11 cellular contexts compared by ENCODE assay signal in genomic region chr5:95712347-95712958, GRCh38. TPM values are rescaled to one million over a fixed set of nuclear protein-coding genes. Genes with fewer than 3 reads are reported as not detected.
DNase-seq lines count a peak whose midpoint lies in the region; ATAC-seq and TF ChIP-seq lines count a peak whose summit lies in the region.
"Had no signal": no experiment of that assay in that cellular context is flagged by ENCODE, and none has a peak within 500 bp of the region (broad histone marks: within the 10 kb centered on the region; RNA-seq: fewer than 3 reads in every experiment).

No MANE protein-coding gene starts in this region.

- H3K4ac ChIP-seq in mesenchymal stem cell (ENCODE audit: low read depth in 1 of 2, low read length in 2 of 2): no peak overlapping the region

- no peaks in the 10 kb centered on the region for H3K9me3 ChIP-seq in mesenchymal stem cell (ENCODE audit: control insufficient read depth, low read length)
- no peaks in the 10 kb centered on the region for H3K9me3 ChIP-seq in suprapubic skin
- no peaks in the 10 kb centered on the region for H3K9me3 ChIP-seq in ascending aorta
- H3K9me3 ChIP-seq: uterus had no signal

- H3K27me3 ChIP-seq in mesenchymal stem cell (ENCODE audit: control insufficient read depth in 1 of 2, insufficient read depth in 1 of 2, low read length in 2 of 2) (no peaks in the 10 kb centered on the region), suprapubic skin (no peaks in the 10 kb centered on the region), ascending aorta (no peaks in the 10 kb centered on the region)
- H3K27me3 ChIP-seq: uterus had no signal

- no peak overlapping the region for H3K9ac ChIP-seq in mesenchymal stem cell (ENCODE audit: low read length)

- H2BK15ac ChIP-seq in mesenchymal stem cell (ENCODE audit: low read depth, poor library complexity, severe bottlenecking): no peak overlapping the region

- no peak overlapping the region for H3K4me2 ChIP-seq in mesenchymal stem cell (ENCODE audit: low read length, poor library complexity, severe bottlenecking)

- no peak overlapping the region for H2BK120ac ChIP-seq in mesenchymal stem cell (ENCODE audit: low read depth, low read length)

- H3K9me3 Mint-ChIP-seq in activated T-cell treated with anti-CD3 and anti-CD28 coated beads, Interleukin-2, amount 50 U/mL, for 72 hours: peaks cover 0 to 1% of the 10 kb centered on the region in 2 donors
- H3K9me3 Mint-ChIP-seq: activated naive CD4-positive, alpha-beta T cell treated with anti-CD3 and anti-CD28 coated beads, Interleukin-2, amount 50 U/mL, for 24 hours had no signal

- no peak overlapping the region for H4K91ac ChIP-seq in mesenchymal stem cell (ENCODE audit: low read length)

- H2AK5ac ChIP-seq in mesenchymal stem cell (ENCODE audit: low read length, severe bottlenecking): no peak overlapping the region

- H2BK5ac ChIP-seq in mesenchymal stem cell (ENCODE audit: low read depth, low read length, poor library complexity, severe bottlenecking): no peak overlapping the region

- intact Hi-C loops in ascending aorta (cut with DNase I): no loop called here

- peak overlapping the region in 1 of 2 experiments; percentile 61 for H2BK12ac ChIP-seq in mesenchymal stem cell (ENCODE audit: low read length in 2 of 2)

- peaks cover 7% of the 10 kb centered on the region for H3K27me3 Mint-ChIP-seq in activated T-cell treated with anti-CD3 and anti-CD28 coated beads, Interleukin-2, amount 50 U/mL, for 72 hours (ENCODE audit: low read depth)
- H3K27me3 Mint-ChIP-seq: activated naive CD4-positive, alpha-beta T cell treated with anti-CD3 and anti-CD28 coated beads, Interleukin-2, amount 50 U/mL, for 24 hours had no signal

- peak overlapping the region in 1 of 2 donors; percentile 63 for H3K4me3 Mint-ChIP-seq in activated T-cell treated with anti-CD3 and anti-CD28 coated beads, Interleukin-2, amount 50 U/mL, for 72 hours
- H3K4me3 Mint-ChIP-seq: activated naive CD4-positive, alpha-beta T cell treated with anti-CD3 and anti-CD28 coated beads, Interleukin-2, amount 50 U/mL, for 24 hours had no signal

- no peak for TF ChIP-seq POLR2A in suprapubic skin (IDR thresholded peaks at IDR 0.05)

- ATAC-seq in activated T-cell treated with anti-CD3 and anti-CD28 coated beads, Interleukin-2, amount 50 U/mL, for 72 hours (replicated peaks in 1 of 2): peak; percentile 91

- H3K27ac ChIP-seq in mesenchymal stem cell (ENCODE audit: low read length, poor library complexity, severe bottlenecking) (peak overlapping the region; percentile 17), suprapubic skin (no peak overlapping the region), ascending aorta (no peak overlapping the region), caudate nucleus (ENCODE audit: low read depth, low read length) (no peak overlapping the region)
- H3K27ac ChIP-seq: uterus had no signal

- TF ChIP-seq CTCF in suprapubic skin (IDR thresholded peaks at IDR 0.05) (no peak), ascending aorta (IDR thresholded peaks at IDR 0.05) (no peak)

- H3K14ac ChIP-seq in mesenchymal stem cell (ENCODE audit: low read length in 2 of 2): no peak overlapping the region

- 0% methylated on average over 1 of the region's 2 CpGs for WGBS in mesenchymal stem cell
- WGBS in suprapubic skin: 57% methylated on average over 2 of the region's 2 CpGs

- no peak for TF ChIP-seq EP300 in suprapubic skin (IDR thresholded peaks at IDR 0.05)

- no peak overlapping the region for H3K23ac ChIP-seq in mesenchymal stem cell (ENCODE audit: low read length in 2 of 2)

- H3K18ac ChIP-seq in mesenchymal stem cell (ENCODE audit: low read depth in 1 of 2, low read length in 2 of 2): peak overlapping the region in 1 of 2 experiments; percentile 40

- no peak overlapping the region for H2AFZ ChIP-seq in mesenchymal stem cell (ENCODE audit: low read depth, low read length)

- H3K36me3 Mint-ChIP-seq in activated T-cell treated with anti-CD3 and anti-CD28 coated beads, Interleukin-2, amount 50 U/mL, for 72 hours (ENCODE audit: insufficient read depth in 2 of 2): no peaks in the 10 kb centered on the region

- no peak overlapping the region for H3K4me3 ChIP-seq in mesenchymal stem cell (ENCODE audit: insufficient read depth in 1 of 2, low read depth in 1 of 2, low read length in 2 of 2)
- H3K4me3 ChIP-seq in suprapubic skin: no peak overlapping the region
- H3K4me3 ChIP-seq in ascending aorta: no peak overlapping the region
- H3K4me3 ChIP-seq: uterus had no signal

- DNase-seq in COR-L47 (lab: John Stamatoyannopoulos, UW) (peak; percentile 3), HT-29 (ENCODE audit: low spot score) (peak; percentile 73), mesenchymal stem cell (peak; percentile 91), suprapubic skin (ENCODE audit: low spot score in 2 of 2) (no peak), ascending aorta (ENCODE audit: low spot score in 2 of 2) (no peak), caudate nucleus (lab: John Stamatoyannopoulos, UW) (no peak), GF-D8 (lab: John Stamatoyannopoulos, UW) (no peak)
- DNase-seq in activated T-cell treated with anti-CD3 and anti-CD28 coated beads, Interleukin-2, amount 50 U/mL, for 72 hours: peak; percentile 62 to 74
- DNase-seq: NCI-H1092, uterus had no signal

- no peak overlapping the region for H3K27ac Mint-ChIP-seq in activated T-cell treated with anti-CD3 and anti-CD28 coated beads, Interleukin-2, amount 50 U/mL, for 72 hours
- H3K27ac Mint-ChIP-seq: activated naive CD4-positive, alpha-beta T cell treated with anti-CD3 and anti-CD28 coated beads, Interleukin-2, amount 50 U/mL, for 24 hours had no signal

- peak overlapping the region; percentile 1 for H4K8ac ChIP-seq in mesenchymal stem cell (ENCODE audit: low read length)

- no peaks in the 10 kb centered on the region for H3K79me1 ChIP-seq in mesenchymal stem cell (replicated peaks; ENCODE audit: low read length, poor library complexity, severe bottlenecking)

- H3K4me1 ChIP-seq in mesenchymal stem cell (ENCODE audit: control insufficient read depth, insufficient read depth, low read depth, low read length) (peaks cover 10% of the 10 kb centered on the region), suprapubic skin (no peaks in the 10 kb centered on the region), ascending aorta (no peaks in the 10 kb centered on the region)
- H3K4me1 ChIP-seq: uterus had no signal

- peaks cover 22% of the 10 kb centered on the region for H3K4me1 Mint-ChIP-seq in activated T-cell treated with anti-CD3 and anti-CD28 coated beads, Interleukin-2, amount 50 U/mL, for 72 hours (ENCODE audit: low read depth)

- H3K36me3 ChIP-seq in mesenchymal stem cell (ENCODE audit: control insufficient read depth in 1 of 2, insufficient read depth in 2 of 2, low read depth in 1 of 2, low read length in 2 of 2): no peaks in the 10 kb centered on the region
- H3K36me3 ChIP-seq in suprapubic skin: no peaks in the 10 kb centered on the region
- no peaks in the 10 kb centered on the region for H3K36me3 ChIP-seq in ascending aorta
- H3K36me3 ChIP-seq: uterus had no signal

RNA-seq across cellular contexts. Expression of gene RHOBTB3, which starts 18.7 kb away (rescaled TPM):
- 69.3 and 72.5 TPM in 2 replicates for total RNA-seq in HT-29 (2014; rRNA removed; shearing (Covaris generic))
- total RNA-seq in activated T-cell treated with anti-CD3 and anti-CD28 coated beads, Interleukin-2, amount 50 U/mL, for 72 hours: 1 to 10 TPM; 1.3 to 5.2 TPM
- 279 TPM for polyA plus RNA-seq in mesenchymal stem cell (2013, experiment 1 of 2)
- 271 TPM for polyA plus RNA-seq in mesenchymal stem cell (2013, experiment 2 of 2)
- total RNA-seq in suprapubic skin: 10 to 100 TPM; 31.0 to 74.2 (median 46.3) TPM
- total RNA-seq in ascending aorta: 153 TPM

RNA-seq across cellular contexts. Expression of gene SPATA9, which starts 29.7 kb away (rescaled TPM):
- not detected in 2 replicates for total RNA-seq in HT-29 (2014; rRNA removed; shearing (Covaris generic))
- under 1 TPM in 1 of 2 donors, not detected in 1; 0.36 TPM for total RNA-seq in activated T-cell treated with anti-CD3 and anti-CD28 coated beads, Interleukin-2, amount 50 U/mL, for 72 hours
- polyA plus RNA-seq in mesenchymal stem cell (2013, experiment 1 of 2): 0.69 TPM
- 0.49 TPM for polyA plus RNA-seq in mesenchymal stem cell (2013, experiment 2 of 2)
- not detected for total RNA-seq in suprapubic skin
- total RNA-seq in ascending aorta: not detected

Comparison
In these comparisons a context has a peak if more than half of its experiments do, and no peak if none do; other contexts are left out.
1. DNase-seq: peak in COR-L47 (single experiment), HT-29 (single experiment), activated T-cell treated with anti-CD3 and anti-CD28 coated beads, Interleukin-2, amount 50 U/mL, for 72 hours (2 of 2) and mesenchymal stem cell (single experiment); none in suprapubic skin (0 of 2), ascending aorta (0 of 2), caudate nucleus (0 of 61) and GF-D8 (single experiment).
2. RNA of gene RHOBTB3, which starts 18.7 kb away (total RNA-seq): 153 TPM in ascending aorta (single experiment), 69.3 to 72.5 TPM in HT-29 and 31.0 to 74.2 TPM in suprapubic skin; 1.3 to 5.2 TPM in activated T-cell treated with anti-CD3 and anti-CD28 coated beads, Interleukin-2, amount 50 U/mL, for 72 hours; every median in the first group is over 4 times any median in the second.